Comparison of ENCODE assay signal across 11 cellular contexts in the genomic region with DNA sequence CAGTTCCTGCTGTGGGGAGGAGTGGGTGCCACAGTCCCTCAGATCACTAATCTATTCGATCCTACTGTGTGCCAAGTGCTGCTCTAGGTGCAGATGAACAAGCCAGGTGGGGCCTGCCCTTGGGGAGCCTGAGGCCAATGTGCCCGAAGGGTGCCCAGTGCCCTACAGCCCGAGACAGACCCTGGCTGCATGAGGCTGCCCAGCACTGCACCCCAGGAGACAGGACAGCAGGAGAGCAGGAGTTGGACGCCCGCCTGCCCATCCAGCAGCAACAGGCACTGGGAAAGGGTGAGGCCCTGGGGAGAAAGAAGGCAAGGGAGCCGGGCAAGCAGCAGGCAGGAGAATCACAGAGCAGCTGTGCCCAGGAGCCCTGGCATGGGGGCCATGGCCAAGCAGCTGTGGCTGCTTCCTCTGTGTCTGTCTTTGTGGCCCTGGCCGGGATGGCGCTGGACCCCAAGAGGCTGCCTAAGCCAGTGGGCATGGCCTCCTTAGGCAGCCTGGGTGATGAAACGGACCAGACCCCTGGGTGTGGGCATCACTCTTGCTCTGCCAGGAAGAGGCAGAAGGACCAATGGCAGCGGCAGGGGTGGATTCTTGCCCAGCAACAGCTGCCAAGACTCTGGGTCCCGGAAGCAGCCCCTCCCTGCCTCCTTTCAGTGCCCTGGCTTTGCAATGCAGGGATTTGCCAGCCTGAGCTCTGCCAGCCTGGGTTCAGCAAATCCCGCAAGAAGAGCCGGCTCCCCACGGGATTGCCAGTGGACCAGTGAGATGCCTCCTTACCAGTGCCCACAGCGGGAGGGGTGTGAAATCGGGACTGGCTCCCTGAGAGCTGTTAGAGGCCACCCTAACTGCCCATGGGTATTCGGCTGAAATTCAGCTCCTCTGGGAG.
DNase-seq lines count a peak whose midpoint lies in the region; ATAC-seq, FAIRE-seq and TF ChIP-seq lines count a peak whose summit lies in the region.
"Had no signal": no experiment of that assay in that cellular context is flagged by ENCODE, and none has a peak within 500 bp of the region (broad histone marks: within the 10 kb centered on the region; RNA-seq: fewer than 3 reads in every experiment).

No MANE protein-coding gene starts in this region.

- H3K9me3 ChIP-seq in HepG2 (ENCODE audit: low read length) (no peaks in the 10 kb centered on the region), right lobe of liver (no peaks in the 10 kb centered on the region), aorta (ENCODE audit: control insufficient read depth, low read length) (no peaks in the 10 kb centered on the region), colonic mucosa (no peaks in the 10 kb centered on the region)

- H3K27me3 ChIP-seq in HepG2 (ENCODE audit: control insufficient read depth in 1 of 2, insufficient read depth in 2 of 2, low read length in 2 of 2) (peaks cover 11 to 67% of the 10 kb centered on the region in 2 experiments; a peak in 4 of 5 replicates), right lobe of liver (no peaks in the 10 kb centered on the region), aorta (ENCODE audit: control insufficient read depth in 1 of 2, insufficient read depth in 2 of 2, low read length in 1 of 2) (no peaks in the 10 kb centered on the region), colonic mucosa (no peaks in the 10 kb centered on the region)

- H3K4me1 ChIP-seq in HepG2 (ENCODE audit: insufficient read depth, low read length) (no peaks in the 10 kb centered on the region), right lobe of liver (no peaks in the 10 kb centered on the region), aorta (ENCODE audit: control insufficient read depth in 1 of 2, insufficient read depth in 2 of 2, low read length in 2 of 2) (no peaks in the 10 kb centered on the region), colonic mucosa (no peaks in the 10 kb centered on the region)

- in situ Hi-C loops in HepG2 (cut with HindIII; ENCODE audit: extremely low pct_ligation_motif_present, low pct_unique_long_range_greater_than_20kb) = no loop called here

- no peak overlapping the region for H2AFZ ChIP-seq in HepG2 (ENCODE audit: low read length)
- H2AFZ ChIP-seq: PC-9 had no signal

- ATAC-seq in HepG2 (peak; percentile 17; the same call in 2 of the 3 replicates), right lobe of liver (no peak), aorta (ENCODE audit: low FRiP score) (peak; percentile 88), GM21717 (IDR thresholded peaks at IDR 0.05; ENCODE audit: unreplicated experiment) (no peak), GM19023 (IDR thresholded peaks at IDR 0.05; ENCODE audit: unreplicated experiment) (no peak)

- TF ChIP-seq POLR2A in HepG2 (IDR thresholded peaks at IDR 0.05; ENCODE audit: insufficient read depth in 1 of 2, low read depth in 2 of 2, low read length in 2 of 2) (no peak), right lobe of liver (IDR thresholded peaks at IDR 0.05) (no peak)

- no peaks in the 10 kb centered on the region for H3K79me2 ChIP-seq in HepG2 (ENCODE audit: insufficient read depth, low read length)

- H3K36me3 ChIP-seq in HepG2 (replicated peaks in 1 of 2; ENCODE audit: control insufficient read depth in 1 of 2, insufficient read depth in 2 of 2, low read length in 2 of 2) = no peaks in the 10 kb centered on the region
- H3K36me3 ChIP-seq in right lobe of liver = no peaks in the 10 kb centered on the region
- no peaks in the 10 kb centered on the region for H3K36me3 ChIP-seq in aorta (ENCODE audit: control insufficient read depth in 1 of 2, insufficient read depth in 2 of 2, low read length in 1 of 2)
- no peaks in the 10 kb centered on the region for H3K36me3 ChIP-seq in colonic mucosa

- H3K4me3 ChIP-seq in HepG2 (replicated peaks in 1 of 3; ENCODE audit: insufficient read depth in 1 of 3, low read depth in 2 of 3, low read length in 3 of 3) (no peak overlapping the region), right lobe of liver (no peak overlapping the region), aorta (ENCODE audit: low read length in 2 of 2) (no peak overlapping the region), colonic mucosa (no peak overlapping the region)
- H3K4me3 ChIP-seq: PC-9 had no signal

- TF ChIP-seq RAD21 in HepG2 (CRISPR knock-in tag; IDR thresholded peaks at IDR 0.05) = no peak

- intact Hi-C loops in HepG2 (cut with micrococcal nuclease; ENCODE audit: unreplicated experiment) = loop anchor here (10.0 kb wide), 1 partner anchor 226 kb away; no protein-coding TSS in a partner anchor
- intact Hi-C loops in right lobe of liver (cut with DNase I) = loop anchor here in 1 of 2 donors (10.0 kb wide), 1 partner anchor 236 kb away; no protein-coding TSS in a partner anchor
- intact Hi-C loops in aorta (cut with DNase I) = loop anchor here in 1 of 2 donors (5.0 to 10.0 kb wide), 2 partner anchors 42 to 116 kb away; no protein-coding TSS in a partner anchor
- intact Hi-C loops in colonic mucosa (cut with DNase I) = loop anchor here (10.0 kb wide), 1 partner anchor 116 kb away; no protein-coding TSS in a partner anchor

- TF ChIP-seq CTCF in HepG2 (CRISPR knock-in tag; IDR thresholded peaks at IDR 0.05) (no peak), right lobe of liver (IDR thresholded peaks at IDR 0.05) (no peak), colonic mucosa (IDR thresholded peaks at IDR 0.05) (no peak)

- no peak for FAIRE-seq in HepG2 (lab: Jason Lieb, UNC)

- no peak overlapping the region for H3K4me2 ChIP-seq in HepG2 (ENCODE audit: low read depth, low read length)
- H3K4me2 ChIP-seq: PC-9 had no signal

- H3K27ac ChIP-seq in HepG2 (ENCODE audit: extremely low read length, insufficient read depth, low read length) (no peak overlapping the region), right lobe of liver (no peak overlapping the region), aorta (ENCODE audit: low read depth in 1 of 2, low read length in 2 of 2) (peak overlapping the region; percentile 61 to 91), colonic mucosa (no peak overlapping the region)
- H3K27ac ChIP-seq: PC-9 had no signal

- POLR2A ChIA-PET in HepG2 (lab: Yijun Ruan, JAX) = no interaction called here

- CTCF ChIA-PET in HepG2 (lab: Yijun Ruan, JAX; ENCODE audit: low intra/inter-chr PET ratio, low total read pairs) = no interaction called here

- H4K20me1 ChIP-seq in HepG2 (ENCODE audit: insufficient read depth, low read length) = no peaks in the 10 kb centered on the region

- H3K9ac ChIP-seq in HepG2 (ENCODE audit: insufficient read depth, low read depth, low read length) = no peak overlapping the region
- no peak overlapping the region for H3K9ac ChIP-seq in colonic mucosa (ENCODE audit: low read depth in 2 of 2, low read length in 2 of 2)

- no peak for DNase-seq in HepG2 (ENCODE audit: low spot score)
- DNase-seq in right lobe of liver = no peak
- peak; percentile 68 for DNase-seq in cerebellar cortex (ENCODE audit: low spot score)
- peak; percentile 93 for DNase-seq in medulla oblongata (ENCODE audit: extremely low spot score)
- DNase-seq in aorta = peak; percentile 92
- DNase-seq in colonic mucosa = no peak
- DNase-seq: AML-193, glutamatergic neuron, PC-9 had no signal

- no TSS peak for BruUV-seq in HepG2 (replicated peaks; lab: Mats Ljungman, UMichigan)

- 20% methylated on average over 10 of the region's 17 CpGs for WGBS in HepG2 (ENCODE audit: low lambda C conversion rate)
- 74% methylated on average over 7 of the region's 17 CpGs for WGBS in right lobe of liver (ENCODE audit: insufficient coverage, low coverage, low lambda C conversion rate, missing lambda C conversion rate)
- 13 to 20% methylated on average over 17 of the region's 17 CpGs for WGBS in aorta, 2 donors

- TF ChIP-seq EP300 in HepG2 (IDR thresholded peaks at IDR 0.05; ENCODE audit: low read depth in 2 of 2, low read length in 2 of 2) = no peak
- TF ChIP-seq EP300 in HepG2 (CRISPR knock-in tag; IDR thresholded peaks at IDR 0.05; ENCODE audit: borderline replicate concordance) = no peak

TF ChIP-seq in HepG2, 621 proteins besides CTCF, POLR2A, EP300 and RAD21:
- 0 out of 2 replicates have a peak, but pooled peaks have one; percentile 53 for TF ChIP-seq HNRNPL (IDR thresholded peaks at IDR 0.05; ENCODE audit: low read depth, low read length)
- TF ChIP-seq, protein P1, sequence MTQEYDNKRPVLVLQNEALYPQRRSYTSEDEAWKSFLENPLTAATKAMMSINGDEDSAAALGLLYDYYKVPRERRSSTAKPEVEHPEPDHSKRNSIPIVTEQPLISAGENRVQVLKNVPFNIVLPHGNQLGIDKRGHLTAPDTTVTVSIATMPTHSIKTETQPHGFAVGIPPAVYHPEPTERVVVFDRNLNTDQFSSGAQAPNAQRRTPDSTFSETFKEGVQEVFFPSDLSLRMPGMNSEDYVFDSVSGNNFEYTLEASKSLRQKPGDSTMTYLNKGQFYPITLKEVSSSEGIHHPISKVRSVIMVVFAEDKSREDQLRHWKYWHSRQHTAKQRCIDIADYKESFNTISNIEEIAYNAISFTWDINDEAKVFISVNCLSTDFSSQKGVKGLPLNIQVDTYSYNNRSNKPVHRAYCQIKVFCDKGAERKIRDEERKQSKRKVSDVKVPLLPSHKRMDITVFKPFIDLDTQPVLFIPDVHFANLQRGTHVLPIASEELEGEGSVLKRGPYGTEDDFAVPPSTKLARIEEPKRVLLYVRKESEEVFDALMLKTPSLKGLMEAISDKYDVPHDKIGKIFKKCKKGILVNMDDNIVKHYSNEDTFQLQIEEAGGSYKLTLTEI (CRISPR knock-in tag; conservative IDR thresholded peaks at IDR 0.05) = no peak

Comparison
In these comparisons a context has a peak if more than half of its experiments do, and no peak if none do; other contexts are left out.
1. ATAC-seq: peak in HepG2 (single experiment) and aorta (single experiment); none in right lobe of liver (0 of 4), GM21717 (single experiment) and GM19023 (single experiment).
2. DNase-seq: peak in cerebellar cortex (single experiment), medulla oblongata (single experiment) and aorta (2 of 2); none in HepG2 (single experiment), right lobe of liver (0 of 3) and colonic mucosa (single experiment).
3. H3K27ac ChIP-seq: peak in aorta (2 of 2); none in HepG2 (single experiment), right lobe of liver (0 of 3) and colonic mucosa (single experiment).